Comparison of ENCODE assay signal across 13 cellular contexts in genomic region chr2:240564191-240564570, GRCh38. TPM values are rescaled to one million over a fixed set of nuclear protein-coding genes. Genes with fewer than 3 reads are reported as not detected.
DNase-seq lines count a peak whose midpoint lies in the region; ATAC-seq and TF ChIP-seq lines count a peak whose summit lies in the region.
"Had no signal": no experiment of that assay in that cellular context is flagged by ENCODE, and none has a peak within 500 bp of the region (broad histone marks: within the 10 kb centered on the region; RNA-seq: fewer than 3 reads in every experiment).

No MANE protein-coding gene starts in this region.

- peaks cover 7% of the 10 kb centered on the region for H3K27me3 Mint-ChIP-seq in type B pancreatic cell

- H3K4me1 ChIP-seq in right atrium auricular region (peaks cover 0 to 56% of the 10 kb centered on the region in 2 donors), heart right ventricle (peaks cover 12 to 81% (median 55%) of the 10 kb centered on the region in 9 donors), lower lobe of right lung (peaks cover 72% of the 10 kb centered on the region)

- H3K27ac Mint-ChIP-seq in type B pancreatic cell: peak overlapping the region; percentile 16

- no peaks in the 10 kb centered on the region for H3K9me3 ChIP-seq in right atrium auricular region
- H3K9me3 ChIP-seq in heart right ventricle: no peaks in the 10 kb centered on the region
- H3K9me3 ChIP-seq in lower lobe of right lung: no peaks in the 10 kb centered on the region

- DNase-seq in right atrium auricular region (ENCODE audit: low spot score) (peak; percentile 38), heart right ventricle (no peak), lower lobe of right lung (no peak), type B pancreatic cell (ENCODE audit: extremely low spot score, unreplicated experiment) (peak; percentile 63), SIG-M5 (lab: John Stamatoyannopoulos, UW) (no peak)
- peak; percentile 14 for DNase-seq in activated CD8-positive, alpha-beta memory T cell treated with anti-CD3 and anti-CD28 coated beads, Interleukin-2, amount 50 U/mL, for 4 hours
- DNase-seq: foreskin fibroblast, NCI-H524 treated with DMSO at 0.1 percent for 48 hours had no signal

- WGBS in heart right ventricle, 2 donors: 96 to 97% methylated on average over 9 of the region's 9 CpGs

- no peak for ATAC-seq in heart right ventricle
- ATAC-seq in lower lobe of right lung: no peak
- no peak for ATAC-seq in HG02970 (IDR thresholded peaks at IDR 0.05; ENCODE audit: low FRiP score, unreplicated experiment)
- ATAC-seq in GM21367 (IDR thresholded peaks at IDR 0.05; ENCODE audit: unreplicated experiment): no peak

- H3K4me3 Mint-ChIP-seq in type B pancreatic cell: no peak overlapping the region
- H3K4me3 Mint-ChIP-seq: HFFc6 had no signal

- no peaks in the 10 kb centered on the region for H3K27me3 ChIP-seq in right atrium auricular region
- H3K27me3 ChIP-seq in heart right ventricle: no peaks in the 10 kb centered on the region
- no peaks in the 10 kb centered on the region for H3K27me3 ChIP-seq in lower lobe of right lung (ENCODE audit: low read depth)

- H3K4me3 ChIP-seq in right atrium auricular region: no peak overlapping the region
- H3K4me3 ChIP-seq in heart right ventricle: no peak overlapping the region
- H3K4me3 ChIP-seq in lower lobe of right lung: no peak overlapping the region
- H3K4me3 ChIP-seq: lung, SK-N-MC had no signal

- intact Hi-C loops in heart right ventricle (cut with DNase I) (loop anchor here in 1 of 10 donors (5.0 kb wide), 1 partner anchor 33 kb away; no protein-coding TSS in a partner anchor), lower lobe of right lung (cut with DNase I) (no loop called here)

- peaks cover 21% of the 10 kb centered on the region for H3K4me1 Mint-ChIP-seq in type B pancreatic cell (ENCODE audit: unreplicated experiment)

- peaks cover 9% of the 10 kb centered on the region for H3K36me3 Mint-ChIP-seq in type B pancreatic cell

- TF ChIP-seq CTCF in right atrium auricular region (IDR thresholded peaks at IDR 0.05) (no peak), heart right ventricle (IDR thresholded peaks at IDR 0.05) (no peak), lower lobe of right lung (IDR thresholded peaks at IDR 0.05) (no peak), type B pancreatic cell (conservative IDR thresholded peaks at IDR 0.05) (no peak)

- H3K27ac ChIP-seq in right atrium auricular region (peak overlapping the region in 1 of 2 donors; percentile 3), heart right ventricle (peak overlapping the region in 2 of 10 donors; percentile 97 to 100), lower lobe of right lung (peak overlapping the region; percentile 91)

- H3K36me3 ChIP-seq in right atrium auricular region (no peaks in the 10 kb centered on the region), heart right ventricle (peaks cover 0 to 17% (median 0%) of the 10 kb centered on the region in 9 donors), lower lobe of right lung (peaks cover 9% of the 10 kb centered on the region)

- H3K9me3 Mint-ChIP-seq in type B pancreatic cell: no peaks in the 10 kb centered on the region
- H3K9me3 Mint-ChIP-seq: HFFc6 had no signal

RNA-seq across cellular contexts. Expression of gene DUSP28, which starts 4.0 kb away (rescaled TPM):
- total RNA-seq in right atrium auricular region (10 to 100 TPM; 12.0 to 17.5 TPM), heart right ventricle (10 to 100 TPM; 10.6 to 22.1 (median 15.4) TPM), lower lobe of right lung (5.7 TPM), type B pancreatic cell (ENCODE audit: low replicate concordance) (4.3 and 6.4 TPM in 2 replicates)
- polyA plus RNA-seq in heart right ventricle: 1 to 10 TPM; 4.7 to 7.3 TPM

RNA-seq across cellular contexts. Expression of gene RNPEPL1, which starts 4.1 kb away (rescaled TPM):
- total RNA-seq in right atrium auricular region: 10 to 100 TPM; 62.0 to 76.3 TPM
- total RNA-seq in heart right ventricle: 100 to 1,000 TPM in 2 of 10 donors, 10 to 100 TPM in 8; 62.8 to 116 (median 73.3) TPM
- 100 to 1,000 TPM in 1 of 2 donors, 10 to 100 TPM in 1; 76.7 to 247 TPM for polyA plus RNA-seq in heart right ventricle
- total RNA-seq in lower lobe of right lung: 102 TPM
- total RNA-seq in type B pancreatic cell (ENCODE audit: low replicate concordance): 40.5 and 66.4 TPM in 2 replicates

RNA-seq across cellular contexts. Expression of gene ANKMY1, which starts 6.4 kb away (rescaled TPM):
- total RNA-seq in right atrium auricular region: 1 to 10 TPM; 3.7 to 7.9 TPM
- 1 to 10 TPM; 3.8 to 7.8 (median 5.3) TPM for total RNA-seq in heart right ventricle
- polyA plus RNA-seq in heart right ventricle: 10 to 100 TPM in 1 of 2 donors, 1 to 10 TPM in 1; 1.9 to 15.6 TPM
- total RNA-seq in lower lobe of right lung: 29.3 TPM
- 13.4 and 16.8 TPM in 2 replicates for total RNA-seq in type B pancreatic cell (ENCODE audit: low replicate concordance)

RNA-seq across cellular contexts. Expression of gene CAPN10, which starts 22.4 kb away (rescaled TPM):
- total RNA-seq in right atrium auricular region (10 to 100 TPM; 14.1 to 14.6 TPM), heart right ventricle (10 to 100 TPM; 16.8 to 73.8 (median 21.0) TPM), lower lobe of right lung (37.2 TPM), type B pancreatic cell (ENCODE audit: low replicate concordance) (36.3 and 55.2 TPM in 2 replicates)
- polyA plus RNA-seq in heart right ventricle: 10 to 100 TPM; 19.1 to 89.5 TPM

Comparison
In these comparisons a context has a peak if more than half of its experiments do, and no peak if none do; other contexts are left out.
1. DNase-seq: peak in right atrium auricular region (single experiment), activated CD8-positive, alpha-beta memory T cell treated with anti-CD3 and anti-CD28 coated beads, Interleukin-2, amount 50 U/mL, for 4 hours (single experiment) and type B pancreatic cell (single experiment); none in heart right ventricle (0 of 2), lower lobe of right lung (single experiment) and SIG-M5 (single experiment).